ENCODE assay signal across 20 cellular contexts in the genomic region with DNA sequence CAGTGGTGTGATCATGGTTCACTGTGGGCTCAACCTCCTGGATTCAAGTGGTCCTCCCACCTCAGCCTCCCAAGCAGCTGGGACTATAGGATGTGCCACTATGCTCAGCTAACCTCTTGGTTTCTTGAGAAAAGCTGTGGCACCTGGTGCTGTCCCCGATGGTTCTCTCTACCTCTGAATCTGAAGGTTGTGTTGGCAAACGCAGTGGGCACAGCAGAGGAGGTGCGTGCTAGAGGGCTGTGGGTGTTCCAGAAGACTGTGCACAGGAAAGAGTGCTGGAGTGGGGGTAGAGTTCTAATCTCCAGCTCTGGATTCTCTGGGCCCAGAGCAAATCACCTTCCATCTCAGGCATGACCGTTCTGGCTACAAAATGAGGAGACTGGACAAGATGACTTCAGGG. TPM values are rescaled to one million over a fixed set of nuclear protein-coding genes. Genes with fewer than 3 reads are reported as not detected.
DNase-seq lines count a peak whose midpoint lies in the region; ATAC-seq, FAIRE-seq and TF ChIP-seq lines count a peak whose summit lies in the region.
"Had no signal": no experiment of that assay in that cellular context is flagged by ENCODE, and none has a peak within 500 bp of the region (broad histone marks: within the 10 kb centered on the region; RNA-seq: fewer than 3 reads in every experiment).

No MANE protein-coding gene starts in this region.

- H4K5ac ChIP-seq in H1 (ENCODE audit: insufficient read length, low read depth, low read length): no peak overlapping the region

- no peak overlapping the region for H3K9ac ChIP-seq in H1 (replicated peaks in 1 of 4; ENCODE audit: extremely low read depth in 1 of 4, low read depth in 3 of 4, low read length in 3 of 4)

- H3K4me2 ChIP-seq in H1 (ENCODE audit: insufficient read depth in 1 of 2, low read depth in 2 of 2, low read length in 2 of 2): no peak overlapping the region

- H4K20me1 ChIP-seq in H1 (replicated peaks in 1 of 2; ENCODE audit: control insufficient read depth in 1 of 2, insufficient read depth in 2 of 2, low read length in 2 of 2): no peaks in the 10 kb centered on the region

- H2BK120ac ChIP-seq in H1 (replicated peaks; ENCODE audit: low read depth, low read length): no peak overlapping the region

- no peak overlapping the region for H4K91ac ChIP-seq in H1 (replicated peaks; ENCODE audit: insufficient read length, low read length)

- no peak for TF ChIP-seq POLR2A in H1 (IDR thresholded peaks at IDR 0.05; ENCODE audit: control extremely low read depth in 1 of 2, low read depth in 2 of 2, low read length in 2 of 2)

- H3K4me3 ChIP-seq in right atrium auricular region: no peak overlapping the region
- H3K4me3 ChIP-seq in H1 (ENCODE audit: extremely low read depth in 1 of 4, insufficient read depth in 2 of 4, low read depth in 3 of 4, low read length in 4 of 4): no peak overlapping the region

- H3K36me3 Mint-ChIP-seq in osteocyte (ENCODE audit: unreplicated experiment): no peaks in the 10 kb centered on the region
- H3K36me3 Mint-ChIP-seq in type B pancreatic cell: no peaks in the 10 kb centered on the region
- H3K36me3 Mint-ChIP-seq: CD14-positive monocyte; CD8-positive, alpha-beta memory T cell had no signal

- H3K14ac ChIP-seq in H1 (ENCODE audit: insufficient read length): no peak overlapping the region

- H3K36me3 ChIP-seq in right atrium auricular region (no peaks in the 10 kb centered on the region), H1 (ENCODE audit: control insufficient read depth in 2 of 4, insufficient read depth in 4 of 4, low read length in 3 of 4) (no peaks in the 10 kb centered on the region)
- H3K36me3 ChIP-seq: BE2C had no signal

- H3K79me1 ChIP-seq in H1 (ENCODE audit: low read depth, low read length): no peaks in the 10 kb centered on the region

- no peak overlapping the region for H2BK5ac ChIP-seq in H1 (ENCODE audit: low read depth, low read length)

- ATAC-seq in left cardiac atrium: no peak
- ATAC-seq: HCT116, HepG2 had no signal

- H2BK12ac ChIP-seq in H1 (ENCODE audit: low read depth, low read length): no peak overlapping the region

- H3K56ac ChIP-seq in H1 (replicated peaks; ENCODE audit: insufficient read length, low read depth, low read length): no peak overlapping the region

- no peak overlapping the region for H2BK20ac ChIP-seq in H1 (ENCODE audit: low read length)

- H3K27ac Mint-ChIP-seq in osteocyte (ENCODE audit: unreplicated experiment): no peak overlapping the region
- H3K27ac Mint-ChIP-seq in type B pancreatic cell: no peak overlapping the region
- H3K27ac Mint-ChIP-seq: CD14-positive monocyte had no signal

- no peaks in the 10 kb centered on the region for H3K9me3 ChIP-seq in right atrium auricular region
- H3K9me3 ChIP-seq in H1 (ENCODE audit: insufficient read depth in 2 of 2, low read depth in 1 of 2, low read length in 1 of 2): no peaks in the 10 kb centered on the region
- H3K9me3 ChIP-seq: BE2C, Caco-2 had no signal

- H3K79me2 ChIP-seq in H1 (ENCODE audit: control insufficient read depth in 1 of 2, insufficient read depth in 2 of 2, low read length in 2 of 2): no peaks in the 10 kb centered on the region

- WGBS in H1 (ENCODE audit: extremely low coverage in 1 of 2, insufficient coverage in 1 of 2, insufficient read length in 1 of 2, insufficient replicate concordance in 2 of 2, low coverage in 1 of 2, low lambda C conversion rate in 2 of 2, missing lambda C conversion rate in 1 of 2), 2 experiments: 87% methylated on average over 4 of the region's 4 CpGs; no CpG with 5 or more reads in 1 of the 2 experiments

- no peak for TF ChIP-seq EP300 in H1 (IDR thresholded peaks at IDR 0.05; ENCODE audit: borderline replicate concordance in 1 of 2, low read depth in 2 of 2, low read length in 2 of 2)

- H2AK5ac ChIP-seq in H1 (ENCODE audit: low read depth, low read length): no peak overlapping the region

- peaks cover 9% of the 10 kb centered on the region for H3K9me3 Mint-ChIP-seq in osteocyte (ENCODE audit: unreplicated experiment)
- peaks cover 4% of the 10 kb centered on the region for H3K9me3 Mint-ChIP-seq in type B pancreatic cell
- H3K9me3 Mint-ChIP-seq: CD8-positive, alpha-beta memory T cell had no signal

- H2BK15ac ChIP-seq in H1 (ENCODE audit: low read length): no peak overlapping the region

- FAIRE-seq in H1 (lab: Jason Lieb, UNC): no peak
- FAIRE-seq: A204.1, GM12892, GM19239, HepG2, HTR-8/SVneo had no signal

- H2AFZ ChIP-seq in H1 (ENCODE audit: low read length): no peak overlapping the region

- H3K27me3 Mint-ChIP-seq in osteocyte (ENCODE audit: unreplicated experiment) (peaks cover 17% of the 10 kb centered on the region), type B pancreatic cell (no peaks in the 10 kb centered on the region)

- H3K4me1 ChIP-seq in right atrium auricular region (peaks cover 0 to 50% of the 10 kb centered on the region in 2 donors), H1 (replicated peaks in 1 of 4; ENCODE audit: control insufficient read depth in 3 of 4, insufficient read depth in 4 of 4, low read length in 3 of 4) (peaks cover 0 to 5% (median 2%) of the 10 kb centered on the region in 4 experiments; a peak in 3 of 7 replicates)
- H3K4me1 ChIP-seq: Caco-2 had no signal

- POLR2A ChIA-PET in H1 (lab: Charles Lee; ENCODE audit: partially characterized antibody): no interaction called here

- no peaks in the 10 kb centered on the region for H3K23me2 ChIP-seq in H1 (ENCODE audit: low read depth, low read length)

- no peak for TF ChIP-seq RAD21 in H1 (IDR thresholded peaks at IDR 0.05 in 1 of 2, conservative IDR thresholded peaks at IDR 0.05 in 1 of 2; ENCODE audit: low read depth in 2 of 2, low read length in 2 of 2)

- no peak overlapping the region for H3K4ac ChIP-seq in H1 (replicated peaks; ENCODE audit: insufficient read length, low read depth, low read length)

- H3K18ac ChIP-seq in H1 (ENCODE audit: extremely low read depth, low read length): no peak overlapping the region

- H3K23ac ChIP-seq in H1 (ENCODE audit: insufficient read length): no peak overlapping the region

- DNase-seq in right atrium auricular region (ENCODE audit: low spot score) (no peak), left cardiac atrium (no peak), H1 (ENCODE audit: low read depth in 1 of 2, low spot score in 2 of 2) (peak in 1 of 2 experiments; percentile 10), osteocyte (ENCODE audit: extremely low spot score, unreplicated experiment) (peak; percentile 57), type B pancreatic cell (ENCODE audit: extremely low spot score, unreplicated experiment) (peak; percentile 34), NCI-H1694 treated with DMSO at 0.1 percent for 48 hours (lab: John Stamatoyannopoulos, UW) (no peak), NCI-H524 treated with DMSO at 0.1 percent for 48 hours (lab: John Stamatoyannopoulos, UW) (no peak), mesenteric fat pad (ENCODE audit: low spot score) (no peak)
- DNase-seq: BE2C; Caco-2; CD8-positive, alpha-beta memory T cell; DND-41; GDM1 had no signal

- TF ChIP-seq CTCF in right atrium auricular region (IDR thresholded peaks at IDR 0.05) (no peak), H1 (IDR thresholded peaks at IDR 0.05; ENCODE audit: control extremely low read depth in 1 of 3, insufficient read depth in 1 of 3, low read depth in 1 of 3, low read length in 3 of 3) (no peak), osteocyte (IDR thresholded peaks at IDR 0.05) (no peak), type B pancreatic cell (conservative IDR thresholded peaks at IDR 0.05) (no peak)

- no peaks in the 10 kb centered on the region for H3K27me3 ChIP-seq in right atrium auricular region
- H3K27me3 ChIP-seq in H1 (replicated peaks in 1 of 4; ENCODE audit: control insufficient read depth in 3 of 4, extremely low read depth in 1 of 4, insufficient read depth in 3 of 4, low read length in 3 of 4): no peaks in the 10 kb centered on the region
- H3K27me3 ChIP-seq: BE2C had no signal

- intact Hi-C loops in left cardiac atrium (cut with DNase I): no loop called here

- peak overlapping the region; percentile 76; the same call in 1 of the 2 replicates for H4K8ac ChIP-seq in H1 (ENCODE audit: extremely low read depth, insufficient read depth, low read length)

- CTCF ChIA-PET in H1 (lab: Charles Lee; ENCODE audit: partially characterized antibody): interaction anchor here (0.9 to 1.8 kb wide), 4 partner anchors 30 to 115 kb away, joined by 3 to 6 read pairs (median 4); no protein-coding TSS in a partner anchor

- H3K27ac ChIP-seq in right atrium auricular region (peak overlapping the region; percentile 48 to 69), H1 (ENCODE audit: low read depth, low read length) (no peak overlapping the region)

- peaks cover 9% of the 10 kb centered on the region for H3K4me1 Mint-ChIP-seq in osteocyte (ENCODE audit: unreplicated experiment)
- peaks cover 16% of the 10 kb centered on the region for H3K4me1 Mint-ChIP-seq in type B pancreatic cell (ENCODE audit: unreplicated experiment)

- H3K4me3 Mint-ChIP-seq in osteocyte (ENCODE audit: unreplicated experiment) (no peak overlapping the region), type B pancreatic cell (no peak overlapping the region)
- H3K4me3 Mint-ChIP-seq: CD14-positive monocyte; CD8-positive, alpha-beta memory T cell had no signal

TF ChIP-seq in H1, 55 proteins besides CTCF, POLR2A, EP300 and RAD21 (continues in another document):
- TF ChIP-seq TBP (IDR thresholded peaks at IDR 0.05; ENCODE audit: low read depth, low read length) (no peak), KDM5A (IDR thresholded peaks at IDR 0.05; ENCODE audit: low read length) (no peak), CREB1 (IDR thresholded peaks at IDR 0.05) (no peak), CEBPB (IDR thresholded peaks at IDR 0.05; ENCODE audit: low read depth, low read length) (no peak), HDAC6 (IDR thresholded peaks at IDR 0.05; ENCODE audit: low read depth, low read length) (no peak), RXRA (IDR thresholded peaks at IDR 0.05; ENCODE audit: insufficient read depth, low read depth, low read length) (no peak), SRF (IDR thresholded peaks at IDR 0.05; ENCODE audit: low read depth, low read length) (no peak), KDM1A (IDR thresholded peaks at IDR 0.05; ENCODE audit: borderline replicate concordance, low read length) (no peak)

RNA-seq across cellular contexts. Expression of a gene that starts 12.5 kb away (rescaled TPM):
- 100 to 1,000 TPM; 112 to 184 TPM for total RNA-seq in right atrium auricular region
- 100 to 1,000 TPM; 124 to 131 TPM for total RNA-seq in left cardiac atrium
- 18.2 TPM in 2 replicates for total RNA-seq in H1 (2021; fragmentation: NEBNext Ultra II Directional; extraction: Animal tissue kit (Norgen Biotek cat#: 25700))
- 12.6 and 15.1 TPM in 2 replicates for polyA plus RNA-seq in H1 (2011; rRNA removed)
- 19.4 TPM for polyA plus RNA-seq in H1 (2011; cell fraction: cytosol; rRNA removed)
- 23.9 TPM for polyA plus RNA-seq in H1 (2011; cell fraction: nucleus; rRNA removed)
- 17.7 to 20.9 TPM (median 18.5 TPM) in 4 replicates for polyA plus RNA-seq in H1 (2012, experiment 1 of 2)
- polyA plus RNA-seq in H1 (2012, experiment 2 of 2): 19.6 TPM
- polyA plus RNA-seq in H1 (2013, experiment 1 of 2): 11.8 TPM
- polyA plus RNA-seq in H1 (2013, experiment 2 of 2): 13.7 TPM
- 21.1 and 22.2 TPM in 2 replicates for polyA minus RNA-seq in H1 (2011; rRNA and poly(A)+ RNA removed)
- polyA minus RNA-seq in H1 (2011; cell fraction: cytosol; rRNA and poly(A)+ RNA removed): 13.9 TPM
- 42.0 TPM for polyA minus RNA-seq in H1 (2011; cell fraction: nucleus; rRNA and poly(A)+ RNA removed)
- total RNA-seq in osteocyte: 53.8 and 67.8 TPM in 2 replicates
- total RNA-seq in type B pancreatic cell (ENCODE audit: low replicate concordance): 9.6 and 29.9 TPM in 2 replicates
- 116 TPM for total RNA-seq in mesenteric fat pad

Comparison
In these comparisons a context has a peak if more than half of its experiments do, and no peak if none do; other contexts are left out.
1. DNase-seq: peak in osteocyte (single experiment) and type B pancreatic cell (single experiment); none in right atrium auricular region (single experiment), left cardiac atrium (single experiment), NCI-H1694 treated with DMSO at 0.1 percent for 48 hours (single experiment), NCI-H524 treated with DMSO at 0.1 percent for 48 hours (single experiment) and mesenteric fat pad (single experiment).